Comparison of ENCODE assay signal across 11 cellular contexts in genomic region chr1:204102719-204103118, GRCh38. TPM values are rescaled to one million over a fixed set of nuclear protein-coding genes. Genes with fewer than 3 reads are reported as not detected.
DNase-seq lines count a peak whose midpoint lies in the region; ATAC-seq and TF ChIP-seq lines count a peak whose summit lies in the region.
"Had no signal": no experiment of that assay in that cellular context is flagged by ENCODE, and none has a peak within 500 bp of the region (broad histone marks: within the 10 kb centered on the region; RNA-seq: fewer than 3 reads in every experiment).

No MANE protein-coding gene starts in this region.

- TF ChIP-seq CTCF in heart right ventricle (IDR thresholded peaks at IDR 0.05) (no peak), vagina (IDR thresholded peaks at IDR 0.05) (no peak)

- peaks cover 35% of the 10 kb centered on the region for H3K4me1 Mint-ChIP-seq in activated CD4-positive, alpha-beta memory T cell treated with anti-CD3 and anti-CD28 coated beads for 36 hours (ENCODE audit: low read depth)

- no peaks in the 10 kb centered on the region for H3K9me3 ChIP-seq in heart right ventricle
- no peaks in the 10 kb centered on the region for H3K9me3 ChIP-seq in vagina
- H3K9me3 ChIP-seq: neutrophil had no signal

- H3K36me3 ChIP-seq in heart right ventricle: no peaks in the 10 kb centered on the region
- H3K36me3 ChIP-seq in vagina: no peaks in the 10 kb centered on the region
- H3K36me3 ChIP-seq: neutrophil had no signal

- H3K9me3 Mint-ChIP-seq in activated CD4-positive, alpha-beta memory T cell treated with anti-CD3 and anti-CD28 coated beads for 36 hours: no peaks in the 10 kb centered on the region

- no peaks in the 10 kb centered on the region for H3K27me3 Mint-ChIP-seq in activated CD4-positive, alpha-beta memory T cell treated with anti-CD3 and anti-CD28 coated beads for 36 hours

- no peak for DNase-seq in heart right ventricle
- no peak for DNase-seq in cardiac septum (ENCODE audit: low spot score)
- peak; percentile 38 for DNase-seq in activated CD4-positive, alpha-beta memory T cell treated with anti-CD3 and anti-CD28 coated beads for 36 hours
- no peak for DNase-seq in left colon
- DNase-seq in vagina (ENCODE audit: extremely low spot score in 2 of 2): no peak
- DNase-seq: NCI-H774 had no signal

- H3K4me1 ChIP-seq in heart right ventricle (peaks cover 18 to 83% (median 45%) of the 10 kb centered on the region in 9 donors), vagina (peaks cover 71% of the 10 kb centered on the region)

- no peaks in the 10 kb centered on the region for H3K36me3 Mint-ChIP-seq in activated CD4-positive, alpha-beta memory T cell treated with anti-CD3 and anti-CD28 coated beads for 36 hours
- H3K36me3 Mint-ChIP-seq: CD14-positive monocyte had no signal

- peak overlapping the region; percentile 59 for H3K4me3 Mint-ChIP-seq in activated CD4-positive, alpha-beta memory T cell treated with anti-CD3 and anti-CD28 coated beads for 36 hours

- CTCF ChIA-PET in activated CD4-positive, alpha-beta memory T cell treated with anti-CD3 and anti-CD28 coated beads for 36 hours (lab: Charles Lee): interaction anchor here (1.6 to 2.3 kb wide), 2 partner anchors 26 to 231 kb away, joined by 3 to 8 read pairs; no protein-coding TSS in a partner anchor

- peak in 1 of 8 donors; percentile 17 for ATAC-seq in heart right ventricle
- peak; percentile 76 for ATAC-seq in left colon
- ATAC-seq in GM21619 (IDR thresholded peaks at IDR 0.05; ENCODE audit: unreplicated experiment): no peak
- no peak for ATAC-seq in HG03565 (IDR thresholded peaks at IDR 0.05; ENCODE audit: unreplicated experiment)
- no peak for ATAC-seq in HG02642 (IDR thresholded peaks at IDR 0.05; ENCODE audit: poor library complexity, unreplicated experiment)

- H3K27ac ChIP-seq in heart right ventricle: peak overlapping the region in 9 of 10 donors; percentile 15 to 88 (median 70)
- H3K27ac ChIP-seq in vagina: peak overlapping the region; percentile 26
- H3K27ac ChIP-seq: neutrophil had no signal

- H3K27me3 ChIP-seq in heart right ventricle (no peaks in the 10 kb centered on the region), vagina (no peaks in the 10 kb centered on the region)

- TF ChIP-seq POLR2A in vagina (IDR thresholded peaks at IDR 0.05): no peak

- 25 to 31% methylated on average over 1 of the region's 1 CpG for WGBS in heart right ventricle, 2 donors

- H3K27ac Mint-ChIP-seq in activated CD4-positive, alpha-beta memory T cell treated with anti-CD3 and anti-CD28 coated beads for 36 hours: peak overlapping the region; percentile 78
- H3K27ac Mint-ChIP-seq: CD14-positive monocyte had no signal

- POLR2A ChIA-PET in activated CD4-positive, alpha-beta memory T cell treated with anti-CD3 and anti-CD28 coated beads for 36 hours (lab: Charles Lee): no interaction called here

- intact Hi-C loops in heart right ventricle (cut with DNase I) (no loop called here), cardiac septum (cut with DNase I) (no loop called here), left colon (cut with DNase I, micrococcal nuclease) (no loop called here), vagina (cut with DNase I) (no loop called here)
- intact Hi-C loops in activated CD4-positive, alpha-beta memory T cell treated with anti-CD3 and anti-CD28 coated beads for 36 hours (cut with micrococcal nuclease): no loop called here

- H3K4me3 ChIP-seq in heart right ventricle: no peak overlapping the region
- H3K4me3 ChIP-seq in vagina: no peak overlapping the region

RNA-seq across cellular contexts. Expression of gene SOX13, which starts 29.8 kb away (rescaled TPM):
- total RNA-seq in heart right ventricle: 10 to 100 TPM in 8 of 10 donors, 1 to 10 TPM in 2; 7.3 to 18.6 (median 12.1) TPM
- 10 to 100 TPM in 1 of 2 donors, 1 to 10 TPM in 1; 8.6 to 14.7 TPM for polyA plus RNA-seq in heart right ventricle
- total RNA-seq in cardiac septum: 17.9 TPM
- total RNA-seq in activated CD4-positive, alpha-beta memory T cell treated with anti-CD3 and anti-CD28 coated beads for 36 hours: 1 to 10 TPM; 4.6 to 5.8 TPM
- 10 to 100 TPM; 36.2 to 38.4 TPM for total RNA-seq in left colon
- 41.0 TPM for total RNA-seq in vagina
- polyA plus RNA-seq: CD14-positive monocyte had no signal

RNA-seq across cellular contexts. Expression of gene ETNK2, which starts 49.1 kb away (rescaled TPM):
- 1 to 10 TPM in 8 of 10 donors, under 1 TPM in 2; 0.47 to 5.2 (median 2.3) TPM for total RNA-seq in heart right ventricle
- polyA plus RNA-seq in heart right ventricle: 1 to 10 TPM; 1.1 to 4.2 TPM
- 1.9 TPM for total RNA-seq in cardiac septum
- 1 to 10 TPM; 1.6 to 1.9 TPM for total RNA-seq in activated CD4-positive, alpha-beta memory T cell treated with anti-CD3 and anti-CD28 coated beads for 36 hours
- total RNA-seq in left colon: 1 to 10 TPM; 1.6 to 1.7 TPM
- total RNA-seq in vagina: 30.9 TPM
- polyA plus RNA-seq: CD14-positive monocyte had no signal
